ENCODE assay signal across 15 cellular contexts in the genomic region with DNA sequence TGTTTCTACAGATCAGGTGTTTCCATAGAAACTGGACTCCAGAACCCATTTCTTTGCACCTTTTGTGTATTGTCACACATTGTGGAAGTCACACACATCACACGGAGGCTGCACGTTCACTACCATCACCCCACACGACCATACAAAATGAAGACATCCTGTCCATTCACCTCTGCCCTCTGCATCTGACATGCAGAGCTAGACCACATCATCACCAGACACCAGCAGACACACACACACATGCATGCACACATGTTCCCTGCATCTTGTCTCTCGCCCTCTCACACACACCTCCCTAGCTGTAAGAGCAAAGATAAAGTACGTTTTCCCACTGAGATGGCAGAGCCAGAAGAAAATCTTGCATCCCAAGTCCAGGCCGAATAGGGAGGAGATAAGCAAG. TPM values are rescaled to one million over a fixed set of nuclear protein-coding genes. Genes with fewer than 3 reads are reported as not detected.
A peak's percentile ranks its signal among the peaks of the same experiment; 100 is the strongest.
DNase-seq lines count a peak whose midpoint lies in the region; ATAC-seq and TF ChIP-seq lines count a peak whose summit lies in the region.
"Had no signal": no experiment of that assay in that cellular context is flagged by ENCODE, and none has a peak within 500 bp of the region (broad histone marks: within the 10 kb centered on the region; RNA-seq: fewer than 3 reads in every experiment).

No MANE protein-coding gene starts in this region.

- 42% methylated on average over 6 of the region's 6 CpGs for WGBS in esophagus muscularis mucosa

- DNase-seq in Peyer's patch (no peak), esophagus muscularis mucosa (ENCODE audit: extremely low spot score) (no peak), nephron progenitor cell (no peak), thoracic aorta (ENCODE audit: low spot score) (no peak), GM10248 (ENCODE audit: extremely low spot score) (no peak), CD1c-positive myeloid dendritic cell (ENCODE audit: extremely low spot score) (no peak)
- no peak for DNase-seq in naive thymus-derived CD4-positive, alpha-beta T cell
- no peak for DNase-seq in activated CD8-positive, alpha-beta memory T cell treated with anti-CD3 and anti-CD28 coated beads, Interleukin-2, amount 50 U/mL, for 48 hours
- DNase-seq: activated CD8-positive, alpha-beta T cell treated with anti-CD3 and anti-CD28 coated beads, Interleukin-2, amount 10 ng/mL, durations not matched to agents 7 days and 5 days; activated naive CD4-positive, alpha-beta T cell treated with anti-CD3 and anti-CD28 coated beads, Interleukin-2, amount 10 ng/mL, durations not matched to agents 7 days and 5 days; GOT3; SJCRH30 had no signal

- no peaks in the 10 kb centered on the region for H3K36me3 Mint-ChIP-seq in nephron progenitor cell (ENCODE audit: low read depth)
- H3K36me3 Mint-ChIP-seq in naive thymus-derived CD4-positive, alpha-beta T cell: no peaks in the 10 kb centered on the region
- H3K36me3 Mint-ChIP-seq: activated naive CD4-positive, alpha-beta T cell treated with anti-CD3 and anti-CD28 coated beads, Interleukin-2, amount 10 ng/mL, durations not matched to agents 7 days and 5 days; natural killer cell treated with Interleukin-12 subunit alpha and Interleukin-12 subunit beta and Interleukin-15 and Interleukin-18, amount 100 ng/mL, for 72 hours had no signal

- H3K9me3 Mint-ChIP-seq in nephron progenitor cell: no peaks in the 10 kb centered on the region
- H3K9me3 Mint-ChIP-seq in naive thymus-derived CD4-positive, alpha-beta T cell: no peaks in the 10 kb centered on the region
- H3K9me3 Mint-ChIP-seq: activated naive CD4-positive, alpha-beta T cell treated with anti-CD3 and anti-CD28 coated beads, Interleukin-2, amount 10 ng/mL, durations not matched to agents 7 days and 5 days; natural killer cell treated with Interleukin-12 subunit alpha and Interleukin-12 subunit beta and Interleukin-15 and Interleukin-18, amount 100 ng/mL, for 72 hours had no signal

- H3K4me1 Mint-ChIP-seq in nephron progenitor cell: peaks cover 37% of the 10 kb centered on the region
- peaks cover 0 to 11% (median 6%) of the 10 kb centered on the region in 7 donors for H3K4me1 Mint-ChIP-seq in naive thymus-derived CD4-positive, alpha-beta T cell

- intact Hi-C loops in esophagus muscularis mucosa (cut with DNase I): no loop called here
- intact Hi-C loops in naive thymus-derived CD4-positive, alpha-beta T cell (cut with micrococcal nuclease): no loop called here

- H3K27ac Mint-ChIP-seq in nephron progenitor cell: no peak overlapping the region
- peak overlapping the region in 1 of 9 donors; percentile 47 for H3K27ac Mint-ChIP-seq in naive thymus-derived CD4-positive, alpha-beta T cell
- H3K27ac Mint-ChIP-seq: activated CD8-positive, alpha-beta T cell treated with anti-CD3 and anti-CD28 coated beads, Interleukin-2, amount 10 ng/mL, durations not matched to agents 7 days and 5 days; activated naive CD4-positive, alpha-beta T cell treated with anti-CD3 and anti-CD28 coated beads, Interleukin-2, amount 10 ng/mL, durations not matched to agents 7 days and 5 days; natural killer cell treated with Interleukin-12 subunit alpha and Interleukin-12 subunit beta and Interleukin-15 and Interleukin-18, amount 100 ng/mL, for 72 hours had no signal

- H3K4me3 ChIP-seq in Peyer's patch: peak overlapping the region in 3 of 4 donors; percentile 30 to 36 (median 34)
- peak overlapping the region; percentile 51 to 69 (median 65) for H3K4me3 ChIP-seq in esophagus muscularis mucosa
- peak overlapping the region; percentile 79 for H3K4me3 ChIP-seq in thoracic aorta
- H3K4me3 ChIP-seq in naive thymus-derived CD4-positive, alpha-beta T cell (ENCODE audit: low read length): no peak overlapping the region
- H3K4me3 ChIP-seq: BLaER1, SJCRH30 had no signal

- ATAC-seq in thoracic aorta (ENCODE audit: insufficient number of reproducible peaks, low FRiP score, low read depth): no peak
- no peak for ATAC-seq in naive thymus-derived CD4-positive, alpha-beta T cell
- ATAC-seq: activated CD8-positive, alpha-beta T cell treated with anti-CD3 and anti-CD28 coated beads, Interleukin-2, amount 10 ng/mL, durations not matched to agents 7 days and 5 days; natural killer cell treated with Interleukin-12 subunit alpha and Interleukin-12 subunit beta and Interleukin-15 and Interleukin-18, amount 100 ng/mL, for 72 hours had no signal

- TF ChIP-seq CTCF in Peyer's patch (IDR thresholded peaks at IDR 0.05): no peak
- no peak for TF ChIP-seq CTCF in esophagus muscularis mucosa (IDR thresholded peaks at IDR 0.05)
- TF ChIP-seq CTCF in nephron progenitor cell (IDR thresholded peaks at IDR 0.05): no peak
- no peak for TF ChIP-seq CTCF in thoracic aorta (IDR thresholded peaks at IDR 0.05)
- no peak for TF ChIP-seq CTCF in GM10248 (IDR thresholded peaks at IDR 0.05; ENCODE audit: control extremely low read depth, extremely low read depth, low read depth, missing control alignments)

- TF ChIP-seq POLR2A in Peyer's patch (IDR thresholded peaks at IDR 0.05) (no peak), esophagus muscularis mucosa (IDR thresholded peaks at IDR 0.05; ENCODE audit: low read depth) (no peak)

- POLR2A ChIA-PET in naive thymus-derived CD4-positive, alpha-beta T cell (lab: Charles Lee): interaction anchor here (0.6 kb wide), 1 partner anchor 117 kb away, joined by 3 read pairs; no protein-coding TSS in a partner anchor
- POLR2A ChIA-PET in GM10248 (lab: Yijun Ruan, JAX): no interaction called here

- CTCF ChIA-PET in naive thymus-derived CD4-positive, alpha-beta T cell (lab: Charles Lee): interaction anchor here (1.8 kb wide), 1 partner anchor 12 kb away, joined by 3 read pairs; no protein-coding TSS in a partner anchor
- CTCF ChIA-PET in GM10248 (lab: Yijun Ruan, JAX): interaction anchor here (1.1 to 8.9 kb wide), 10 partner anchors 11 to 1331 kb away, joined by 3 to 75 read pairs (median 6); no protein-coding TSS in a partner anchor

- peak overlapping the region; percentile 63 for H3K4me3 Mint-ChIP-seq in nephron progenitor cell
- H3K4me3 Mint-ChIP-seq in naive thymus-derived CD4-positive, alpha-beta T cell: no peak overlapping the region
- H3K4me3 Mint-ChIP-seq: activated CD8-positive, alpha-beta T cell treated with anti-CD3 and anti-CD28 coated beads, Interleukin-2, amount 10 ng/mL, durations not matched to agents 7 days and 5 days; activated naive CD4-positive, alpha-beta T cell treated with anti-CD3 and anti-CD28 coated beads, Interleukin-2, amount 10 ng/mL, durations not matched to agents 7 days and 5 days; natural killer cell treated with Interleukin-12 subunit alpha and Interleukin-12 subunit beta and Interleukin-15 and Interleukin-18, amount 100 ng/mL, for 72 hours had no signal

- H3K36me3 ChIP-seq in Peyer's patch (no peaks in the 10 kb centered on the region), esophagus muscularis mucosa (no peaks in the 10 kb centered on the region), thoracic aorta (no peaks in the 10 kb centered on the region)
- H3K36me3 ChIP-seq in naive thymus-derived CD4-positive, alpha-beta T cell (ENCODE audit: control insufficient read depth in 2 of 3, insufficient read depth in 3 of 3, low read length in 3 of 3): no peaks in the 10 kb centered on the region
- H3K36me3 ChIP-seq: BLaER1, SJCRH30 had no signal

- H3K27me3 Mint-ChIP-seq in nephron progenitor cell (ENCODE audit: low read depth, poor library complexity): peaks cover 32% of the 10 kb centered on the region
- H3K27me3 Mint-ChIP-seq in naive thymus-derived CD4-positive, alpha-beta T cell: peaks cover 11 to 38% (median 15%) of the 10 kb centered on the region in 5 donors

- TF ChIP-seq EP300 in esophagus muscularis mucosa (IDR thresholded peaks at IDR 0.05): peak; percentile 29

- H3K4me1 ChIP-seq in Peyer's patch (peaks cover 0 to 9% (median 0%) of the 10 kb centered on the region in 4 donors), esophagus muscularis mucosa (peaks cover 18 to 63% (median 61%) of the 10 kb centered on the region in 4 donors), thoracic aorta (ENCODE audit: control insufficient read depth in 1 of 2, low read depth in 2 of 2) (peaks cover 19 to 46% of the 10 kb centered on the region in 2 donors)
- peaks cover 0 to 8% of the 10 kb centered on the region in 2 donors for H3K4me1 ChIP-seq in naive thymus-derived CD4-positive, alpha-beta T cell (ENCODE audit: control insufficient read depth in 2 of 2, insufficient read depth in 2 of 2, low read length in 2 of 2)

- no peaks in the 10 kb centered on the region for H3K9me3 ChIP-seq in Peyer's patch
- no peaks in the 10 kb centered on the region for H3K9me3 ChIP-seq in esophagus muscularis mucosa
- H3K9me3 ChIP-seq in thoracic aorta: no peaks in the 10 kb centered on the region
- H3K9me3 ChIP-seq in naive thymus-derived CD4-positive, alpha-beta T cell (ENCODE audit: control insufficient read depth in 2 of 3, low read length in 3 of 3): no peaks in the 10 kb centered on the region
- H3K9me3 ChIP-seq: BLaER1, SJCRH30 had no signal

- H3K27ac ChIP-seq in Peyer's patch (peak overlapping the region in 3 of 4 donors; percentile 62 to 65 (median 64)), esophagus muscularis mucosa (replicated peaks in 1 of 4) (peak overlapping the region; percentile 88 to 94 (median 92)), thoracic aorta (peak overlapping the region; percentile 86 to 95)
- H3K27ac ChIP-seq in naive thymus-derived CD4-positive, alpha-beta T cell (ENCODE audit: low read depth, low read length): no peak overlapping the region
- H3K27ac ChIP-seq: BLaER1, KMS-11, SJCRH30 had no signal

- no peaks in the 10 kb centered on the region for H3K27me3 ChIP-seq in Peyer's patch
- no peaks in the 10 kb centered on the region for H3K27me3 ChIP-seq in esophagus muscularis mucosa
- no peaks in the 10 kb centered on the region for H3K27me3 ChIP-seq in thoracic aorta (replicated peaks; ENCODE audit: insufficient read depth)
- H3K27me3 ChIP-seq in naive thymus-derived CD4-positive, alpha-beta T cell (ENCODE audit: control insufficient read depth in 2 of 2, insufficient read depth in 2 of 2, low read length in 2 of 2): no peaks in the 10 kb centered on the region
- H3K27me3 ChIP-seq: BLaER1 had no signal

RNA-seq across cellular contexts. Expression of a gene that starts 0.6 kb away (rescaled TPM):
- total RNA-seq in Peyer's patch (10 to 100 TPM in 3 of 4 donors, 1 to 10 TPM in 1; 4.2 to 38.3 (median 18.0) TPM), esophagus muscularis mucosa (100 to 1,000 TPM; 100 to 186 (median 165) TPM), thoracic aorta (100 to 1,000 TPM; 232 to 244 TPM)
- total RNA-seq in naive thymus-derived CD4-positive, alpha-beta T cell: not detected
- not detected for polyA plus RNA-seq in naive thymus-derived CD4-positive, alpha-beta T cell
- total RNA-seq: activated CD8-positive, alpha-beta T cell treated with anti-CD3 and anti-CD28 coated beads, Interleukin-2, amount 10 ng/mL, durations not matched to agents 7 days and 5 days; natural killer cell treated with Interleukin-12 subunit alpha and Interleukin-12 subunit beta and Interleukin-15 and Interleukin-18, amount 100 ng/mL, for 72 hours; SJCRH30 had no signal

RNA-seq across cellular contexts. Expression of a gene that starts 17.7 kb away (rescaled TPM):
- not detected for total RNA-seq in Peyer's patch
- not detected for total RNA-seq in esophagus muscularis mucosa
- not detected for total RNA-seq in thoracic aorta
- total RNA-seq in naive thymus-derived CD4-positive, alpha-beta T cell: not detected
- not detected for polyA plus RNA-seq in naive thymus-derived CD4-positive, alpha-beta T cell
- total RNA-seq: activated CD8-positive, alpha-beta T cell treated with anti-CD3 and anti-CD28 coated beads, Interleukin-2, amount 10 ng/mL, durations not matched to agents 7 days and 5 days; natural killer cell treated with Interleukin-12 subunit alpha and Interleukin-12 subunit beta and Interleukin-15 and Interleukin-18, amount 100 ng/mL, for 72 hours; SJCRH30 had no signal

Comparison
In these comparisons a context has a peak if more than half of its experiments do, and no peak if none do; other contexts are left out.
1. RNA of a gene that starts 0.6 kb away (total RNA-seq): 232 to 244 TPM in thoracic aorta, 100 to 186 TPM in esophagus muscularis mucosa and 4.2 to 38.3 TPM in Peyer's patch; not detected in naive thymus-derived CD4-positive, alpha-beta T cell; every median in the first group is over 4 times any median in the second.